Comparison of ENCODE assay signal across 11 cellular contexts in the genomic region with DNA sequence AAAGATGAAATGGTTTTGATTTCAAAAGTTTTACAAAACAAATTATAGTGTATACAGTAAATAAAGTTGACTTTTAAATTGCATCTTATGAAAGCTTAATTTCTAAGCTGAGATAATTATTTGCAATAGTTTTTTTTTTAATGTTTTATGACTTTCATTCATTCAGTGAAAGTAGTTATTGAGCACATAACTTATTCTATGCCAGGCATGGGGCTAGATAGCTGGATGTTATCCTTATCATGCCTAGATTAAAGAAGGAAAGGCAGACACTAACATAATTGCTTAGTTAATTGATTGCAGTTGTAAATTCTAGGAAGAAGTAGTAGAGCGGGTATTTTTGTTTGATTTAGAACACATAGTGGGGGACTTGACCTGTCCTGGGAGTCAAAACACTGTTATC.
DNase-seq lines count a peak whose midpoint lies in the region; ATAC-seq and TF ChIP-seq lines count a peak whose summit lies in the region.
"Had no signal": no experiment of that assay in that cellular context is flagged by ENCODE, and none has a peak within 500 bp of the region (broad histone marks: within the 10 kb centered on the region; RNA-seq: fewer than 3 reads in every experiment).

No MANE protein-coding gene starts in this region.

- H3K27me3 Mint-ChIP-seq in CD8-positive, alpha-beta T cell (ENCODE audit: low read depth), result no peaks in the 10 kb centered on the region
- H3K27me3 Mint-ChIP-seq in central memory CD8-positive, alpha-beta T cell, result no peaks in the 10 kb centered on the region

- peaks cover 15% of the 10 kb centered on the region for H4K20me1 ChIP-seq in PC-9 (ENCODE audit: insufficient read depth)
- H4K20me1 ChIP-seq in osteoblast (ENCODE audit: insufficient read depth, low read length), result peaks cover 17% of the 10 kb centered on the region

- H3K9me3 Mint-ChIP-seq in CD8-positive, alpha-beta T cell, result no peaks in the 10 kb centered on the region
- no peaks in the 10 kb centered on the region for H3K9me3 Mint-ChIP-seq in central memory CD8-positive, alpha-beta T cell

- no peaks in the 10 kb centered on the region for H3K36me3 ChIP-seq in CD8-positive, alpha-beta T cell (ENCODE audit: insufficient read depth, low read length)
- H3K36me3 ChIP-seq in PC-9 (ENCODE audit: low read depth) (peaks cover 67% of the 10 kb centered on the region), osteoblast (ENCODE audit: insufficient read depth, low read length) (peaks cover 25% of the 10 kb centered on the region), BE2C (no peaks in the 10 kb centered on the region), thyroid gland (no peaks in the 10 kb centered on the region)
- H3K36me3 ChIP-seq: colonic mucosa had no signal

- peaks cover 94% of the 10 kb centered on the region for H3K79me2 ChIP-seq in PC-9 (ENCODE audit: low read depth)
- H3K79me2 ChIP-seq in osteoblast (ENCODE audit: insufficient read depth, low read length), result peaks cover 91% of the 10 kb centered on the region

- H3K4me2 ChIP-seq in PC-9 (0 out of 2 replicates have a peak overlapping the region, but pooled peaks have one; percentile 8), osteoblast (ENCODE audit: insufficient read depth, low read length) (no peak overlapping the region)

- H3K9me2 ChIP-seq in PC-9 (ENCODE audit: insufficient read depth), result no peaks in the 10 kb centered on the region

- peak overlapping the region; percentile 32 for H3K27ac Mint-ChIP-seq in CD8-positive, alpha-beta T cell
- peak overlapping the region; percentile 73 for H3K27ac Mint-ChIP-seq in central memory CD8-positive, alpha-beta T cell (ENCODE audit: low read depth)

- BruUV-seq in PC-9 (replicated peaks; lab: Mats Ljungman, UMichigan), result no TSS peak

- H3K27me3 ChIP-seq in CD8-positive, alpha-beta T cell (ENCODE audit: insufficient read depth, low read length), result no peaks in the 10 kb centered on the region
- H3K27me3 ChIP-seq in PC-9 (ENCODE audit: insufficient read depth, low read depth) (no peaks in the 10 kb centered on the region), osteoblast (ENCODE audit: insufficient read depth, low read length) (no peaks in the 10 kb centered on the region), BE2C (no peaks in the 10 kb centered on the region), thyroid gland (no peaks in the 10 kb centered on the region)
- H3K27me3 ChIP-seq: colonic mucosa had no signal

- no peaks in the 10 kb centered on the region for H3K9me3 ChIP-seq in CD8-positive, alpha-beta T cell (ENCODE audit: low read length)
- no peaks in the 10 kb centered on the region for H3K9me3 ChIP-seq in PC-9 (ENCODE audit: insufficient read depth, low read depth)
- no peaks in the 10 kb centered on the region for H3K9me3 ChIP-seq in osteoblast (ENCODE audit: low read depth, low read length)
- H3K9me3 ChIP-seq in BE2C, result no peaks in the 10 kb centered on the region
- H3K9me3 ChIP-seq in thyroid gland, result no peaks in the 10 kb centered on the region
- H3K9me3 ChIP-seq: colonic mucosa had no signal

- TF ChIP-seq POLR2A in thyroid gland (IDR thresholded peaks at IDR 0.05), result no peak

- no peak overlapping the region for H3K27ac ChIP-seq in CD8-positive, alpha-beta T cell (ENCODE audit: low read depth, low read length)
- H3K27ac ChIP-seq in PC-9 (peak overlapping the region; percentile 78), osteoblast (ENCODE audit: low read depth, low read length) (peak overlapping the region; percentile 78), thyroid gland (no peak overlapping the region)
- H3K27ac ChIP-seq: colonic mucosa had no signal

- DNase-seq in CD8-positive, alpha-beta T cell, result no peak
- DNase-seq in PC-9 (no peak), osteoblast (ENCODE audit: insufficient read length, low spot score, missing footprints) (no peak), iPS-NIHi11 (ENCODE audit: low spot score) (no peak), BE2C (no peak), GM13977 (ENCODE audit: low spot score) (no peak), thyroid gland (no peak)
- DNase-seq in central memory CD8-positive, alpha-beta T cell (ENCODE audit: low spot score in 2 of 2), result no peak
- DNase-seq: activated CD4-positive, alpha-beta T cell treated with anti-CD3 and anti-CD28 coated beads, Interleukin-2, amount 50 U/mL, for 48 hours; colonic mucosa; COR-L47 had no signal

- peaks cover 50% of the 10 kb centered on the region for H3K4me1 Mint-ChIP-seq in CD8-positive, alpha-beta T cell (ENCODE audit: low read depth)
- peaks cover 60% of the 10 kb centered on the region for H3K4me1 Mint-ChIP-seq in central memory CD8-positive, alpha-beta T cell

- CTCF ChIA-PET in CD8-positive, alpha-beta T cell (lab: Charles Lee), result interaction anchor here (0.8 to 0.9 kb wide), 2 partner anchors 25 to 358 kb away, joined by 3 to 5 read pairs; no protein-coding TSS in a partner anchor
- CTCF ChIA-PET in PC-9 (lab: Charles Lee), result interaction anchor here (0.7 kb wide), 1 partner anchor 44 kb away, joined by 3 read pairs; no protein-coding TSS in a partner anchor

- H3F3A ChIP-seq in PC-9 (ENCODE audit: insufficient read depth, low read depth), result peaks cover 96% of the 10 kb centered on the region

- no peak overlapping the region for H3K4me3 ChIP-seq in CD8-positive, alpha-beta T cell (ENCODE audit: low read depth, low read length)
- H3K4me3 ChIP-seq in PC-9 (no peak overlapping the region), osteoblast (ENCODE audit: insufficient read depth, low read length) (no peak overlapping the region), BE2C (ENCODE audit: low read depth, low read length) (no peak overlapping the region), thyroid gland (replicated peaks in 1 of 3) (no peak overlapping the region)
- H3K4me3 ChIP-seq: colonic mucosa had no signal

- ATAC-seq in CD8-positive, alpha-beta T cell, result no peak
- no peak for ATAC-seq in central memory CD8-positive, alpha-beta T cell (replicated peaks; ENCODE audit: extremely low read depth, poor library complexity, severe bottlenecking)

- H3K4me1 ChIP-seq in CD8-positive, alpha-beta T cell (ENCODE audit: insufficient read depth, low read length), result peaks cover 15% of the 10 kb centered on the region
- H3K4me1 ChIP-seq in PC-9 (replicated peaks; ENCODE audit: insufficient read depth) (peaks cover 97% of the 10 kb centered on the region), osteoblast (ENCODE audit: insufficient read depth, low read length) (peaks cover 63% of the 10 kb centered on the region), BE2C (peaks cover 13% of the 10 kb centered on the region), thyroid gland (peaks cover 46 to 68% of the 10 kb centered on the region in 2 donors)
- H3K4me1 ChIP-seq: colonic mucosa had no signal

- H2AFZ ChIP-seq in PC-9 (no peak overlapping the region), osteoblast (ENCODE audit: low read length) (no peak overlapping the region)

- H3K36me3 Mint-ChIP-seq in CD8-positive, alpha-beta T cell, result peaks cover 9% of the 10 kb centered on the region
- peaks cover 4% of the 10 kb centered on the region for H3K36me3 Mint-ChIP-seq in central memory CD8-positive, alpha-beta T cell (ENCODE audit: insufficient read depth)

- TF ChIP-seq CTCF in CD8-positive, alpha-beta T cell (IDR thresholded peaks at IDR 0.05), result no peak
- no peak for TF ChIP-seq CTCF in PC-9 (conservative IDR thresholded peaks at IDR 0.05)
- TF ChIP-seq CTCF in osteoblast (IDR thresholded peaks at IDR 0.05; ENCODE audit: extremely low read depth, low read depth, low read length), result no peak
- no peak for TF ChIP-seq CTCF in BE2C (IDR thresholded peaks at IDR 0.05; ENCODE audit: low read depth, low read length)
- no peak for TF ChIP-seq CTCF in GM13977 (IDR thresholded peaks at IDR 0.05; ENCODE audit: extremely low read depth, insufficient read depth, missing control alignments)
- TF ChIP-seq CTCF in thyroid gland (IDR thresholded peaks at IDR 0.05), result no peak

- no peak overlapping the region for H3K4me3 Mint-ChIP-seq in CD8-positive, alpha-beta T cell
- peak overlapping the region; percentile 24 for H3K4me3 Mint-ChIP-seq in central memory CD8-positive, alpha-beta T cell

- WGBS in thyroid gland, 2 donors, result 97 to 100% methylated on average over 1 of the region's 1 CpG

- POLR2A ChIA-PET in CD8-positive, alpha-beta T cell (lab: Charles Lee), result interaction anchor here (0.6 to 1.2 kb wide), 3 partner anchors 25 to 520 kb away, joined by 3 to 6 read pairs (median 6); no protein-coding TSS in a partner anchor
- POLR2A ChIA-PET in PC-9 (lab: Charles Lee; ENCODE audit: unreplicated experiment), result no interaction called here

- in situ Hi-C loops in GM13977 (cut with MboI; ENCODE audit: low pct_unique_long_range_greater_than_20kb, low sequenced_read_pairs, unreplicated experiment), result no loop called here

- intact Hi-C loops in CD8-positive, alpha-beta T cell (cut with DNase I, micrococcal nuclease), result no loop called here
- intact Hi-C loops in PC-9 (cut with micrococcal nuclease; ENCODE audit: unreplicated experiment) (loop anchor here (2.0 to 5.0 kb wide), 2 partner anchors 21 to 319 kb away; a partner anchor contains a TSS), thyroid gland (cut with DNase I) (no loop called here)

Comparison
In these comparisons a context has a peak if more than half of its experiments do, and no peak if none do; other contexts are left out.
1. H3K27ac ChIP-seq: peak in PC-9 (single experiment) and osteoblast (single experiment); none in CD8-positive, alpha-beta T cell (single experiment) and thyroid gland (0 of 3).